9 cellular contexts compared by ENCODE assay signal in the genomic region with DNA sequence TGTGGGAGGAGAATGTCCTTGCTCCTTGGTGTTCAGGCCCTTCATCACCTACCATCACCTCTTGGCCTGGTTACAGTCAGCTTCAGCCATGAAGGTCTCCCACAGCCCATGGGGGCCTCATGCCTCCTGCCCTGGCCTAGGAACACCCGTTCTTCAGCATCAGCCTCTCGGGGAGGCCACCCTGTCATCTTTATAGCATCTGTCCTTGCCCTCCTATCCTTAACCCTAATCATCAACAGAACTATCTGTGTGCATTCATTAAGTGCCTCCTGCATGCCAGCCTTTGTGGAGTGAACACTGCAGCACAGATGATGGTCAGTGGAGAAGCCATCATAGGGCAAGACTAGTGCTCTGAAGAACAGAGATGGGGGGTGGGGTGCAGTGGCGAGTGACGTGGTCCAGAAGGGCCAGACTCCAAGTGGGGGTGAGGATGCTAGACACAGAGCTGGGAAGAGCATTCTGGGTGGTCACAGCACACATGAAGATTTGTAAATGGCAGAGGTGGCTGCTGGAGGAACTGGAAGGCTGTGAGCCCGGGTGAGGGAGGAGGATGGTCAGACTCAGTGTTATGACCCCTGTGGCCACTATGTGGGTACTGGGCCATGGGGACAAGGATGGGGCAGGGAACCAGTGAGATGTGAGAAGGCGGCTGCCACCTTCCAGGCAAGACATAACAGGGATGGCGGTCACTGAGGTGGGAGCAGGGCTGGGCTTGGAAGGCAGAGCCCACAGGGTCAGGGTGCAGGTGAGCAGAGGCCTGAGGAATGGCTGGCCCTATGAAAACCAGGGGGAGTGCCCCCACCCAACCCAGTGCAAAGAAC. TPM values are rescaled to one million over a fixed set of nuclear protein-coding genes. Genes with fewer than 3 reads are reported as not detected.
DNase-seq lines count a peak whose midpoint lies in the region; ATAC-seq, FAIRE-seq and TF ChIP-seq lines count a peak whose summit lies in the region.
"Had no signal": no experiment of that assay in that cellular context is flagged by ENCODE, and none has a peak within 500 bp of the region (broad histone marks: within the 10 kb centered on the region; RNA-seq: fewer than 3 reads in every experiment).

No MANE protein-coding gene starts in this region.

- no peak for ATAC-seq in T-cell (replicated peaks in 1 of 4)
- ATAC-seq: body of pancreas had no signal

- POLR2A ChIA-PET in T-cell (lab: Charles Lee) = no interaction called here

- H3K4me1 ChIP-seq in effector memory CD4-positive, alpha-beta T cell (ENCODE audit: control insufficient read depth, insufficient read depth, low read length, poor library complexity, severe bottlenecking) = peaks cover 36% of the 10 kb centered on the region
- H3K4me1 ChIP-seq in prostate gland (replicated peaks) = no peaks in the 10 kb centered on the region

- peaks cover 0 to 7% (median 4%) of the 10 kb centered on the region in 3 donors for H3K9me3 Mint-ChIP-seq in T-cell

- no peak for TF ChIP-seq CTCF in prostate gland (IDR thresholded peaks at IDR 0.05)

- DNase-seq in GM12891 (ENCODE audit: insufficient read length, low spot score) (no peak), T-cell (peak in 1 of 34 experiments; percentile 21), NOMO-1 treated with dmso at 0.1 percent for 144 hours (lab: John Stamatoyannopoulos, UW; ENCODE audit: unreplicated experiment) (no peak), OCI-M1 (lab: John Stamatoyannopoulos, UW) (no peak), prostate gland (ENCODE audit: low spot score) (no peak)
- no peak for DNase-seq in effector memory CD4-positive, alpha-beta T cell

- no peaks in the 10 kb centered on the region for H3K27me3 ChIP-seq in effector memory CD4-positive, alpha-beta T cell (replicated peaks; ENCODE audit: control insufficient read depth, insufficient read depth, low read length, poor library complexity, severe bottlenecking)
- H3K27me3 ChIP-seq in prostate gland (replicated peaks; ENCODE audit: insufficient read depth) = no peaks in the 10 kb centered on the region
- H3K27me3 ChIP-seq: body of pancreas had no signal

- CTCF ChIA-PET in T-cell (lab: Charles Lee) = no interaction called here

- 91% methylated on average over 7 of the region's 7 CpGs for WGBS in prostate gland

- H3K36me3 Mint-ChIP-seq in T-cell = peaks cover 24% of the 10 kb centered on the region

- TF ChIP-seq POLR2A in GM12891 (IDR thresholded peaks at IDR 0.05; ENCODE audit: low read depth, low read length) (no peak), prostate gland (IDR thresholded peaks at IDR 0.05) (no peak)

- FAIRE-seq in GM12891 (lab: Jason Lieb, UNC) = peak; percentile 81

- H3K27ac ChIP-seq in effector memory CD4-positive, alpha-beta T cell (ENCODE audit: insufficient read depth, low read length, poor library complexity, severe bottlenecking) = peak overlapping the region; percentile 51
- peak overlapping the region in 11 of 21 experiments; percentile 2 to 98 (median 53) for H3K27ac ChIP-seq in skin epidermis
- H3K27ac ChIP-seq in prostate gland = no peak overlapping the region
- H3K27ac ChIP-seq: KMS-11 had no signal

- peaks cover 60 to 66% (median 62%) of the 10 kb centered on the region in 3 donors for H3K4me1 Mint-ChIP-seq in T-cell

- intact Hi-C loops in prostate gland (cut with DNase I) = loop anchor here (10.0 kb wide), 2 partner anchors 88 to 472 kb away; no protein-coding TSS in a partner anchor

- peaks cover 5% of the 10 kb centered on the region for H3K36me3 ChIP-seq in effector memory CD4-positive, alpha-beta T cell (ENCODE audit: control insufficient read depth, insufficient read depth, low read length)
- H3K36me3 ChIP-seq in prostate gland = no peaks in the 10 kb centered on the region

- no peaks in the 10 kb centered on the region for H3K27me3 Mint-ChIP-seq in T-cell

- no peaks in the 10 kb centered on the region for H3K9me3 ChIP-seq in effector memory CD4-positive, alpha-beta T cell (ENCODE audit: control insufficient read depth, low read length)
- H3K9me3 ChIP-seq in prostate gland = no peaks in the 10 kb centered on the region
- H3K9me3 ChIP-seq: body of pancreas had no signal

- no peak overlapping the region for H3K4me3 Mint-ChIP-seq in T-cell

- H3K27ac Mint-ChIP-seq in T-cell = peak overlapping the region; percentile 96

- no peak overlapping the region for H3K4me3 ChIP-seq in effector memory CD4-positive, alpha-beta T cell (ENCODE audit: insufficient read depth, low read depth, low read length, poor library complexity, severe bottlenecking)
- no peak overlapping the region for H3K4me3 ChIP-seq in skin epidermis
- no peak overlapping the region for H3K4me3 ChIP-seq in prostate gland
- H3K4me3 ChIP-seq: body of pancreas had no signal

TF ChIP-seq in GM12891, 5 proteins besides CTCF, POLR2A, EP300 and RAD21:
- TF ChIP-seq POU2F2 (IDR thresholded peaks at IDR 0.05; ENCODE audit: low read depth, low read length) (no peak), PAX5 (IDR thresholded peaks at IDR 0.05; ENCODE audit: insufficient read depth, low read length, severe bottlenecking) (no peak), POLR2AphosphoS5 (IDR thresholded peaks at IDR 0.05; ENCODE audit: low read depth, low read length) (no peak), TAF1 (IDR thresholded peaks at IDR 0.05; ENCODE audit: low read depth, low read length) (no peak), SPI1 (IDR thresholded peaks at IDR 0.05; ENCODE audit: low read depth, low read length) (no peak)

RNA-seq across cellular contexts. Expression of gene CARD19, which starts 3.6 kb away (rescaled TPM):
- polyA plus RNA-seq in GM12891 (2012; ENCODE audit: low read depth, missing spikeins) = 10.7 TPM
- total RNA-seq in T-cell (10 to 100 TPM; 39.7 to 98.5 (median 72.8) TPM), prostate gland (100 to 1,000 TPM in 1 of 2 donors, 10 to 100 TPM in 1; 41.9 to 111 TPM)

RNA-seq across cellular contexts. Expression of gene SUSD3, which starts 33.9 kb away (rescaled TPM):
- polyA plus RNA-seq in GM12891 (2012; ENCODE audit: low read depth, missing spikeins) = 15.6 TPM
- 10 to 100 TPM; 39.6 to 79.2 (median 71.2) TPM for total RNA-seq in T-cell
- 100 to 1,000 TPM in 1 of 2 donors, 1 to 10 TPM in 1; 2.2 to 471 TPM for total RNA-seq in prostate gland

RNA-seq across cellular contexts. Expression of gene NINJ1, which starts 41.7 kb away (rescaled TPM):
- polyA plus RNA-seq in GM12891 (2012; ENCODE audit: low read depth, missing spikeins) = 26.6 TPM
- total RNA-seq in T-cell = 100 to 1,000 TPM in 1 of 5 donors, 10 to 100 TPM in 4; 29.2 to 110 (median 32.0) TPM
- total RNA-seq in prostate gland = 100 to 1,000 TPM; 139 to 183 TPM

Comparison
In these comparisons a context has a peak if more than half of its experiments do, and no peak if none do; other contexts are left out.
1. H3K27ac ChIP-seq: peak in effector memory CD4-positive, alpha-beta T cell (single experiment) and skin epidermis (11 of 21); none in prostate gland (0 of 2).